ENCODE assay signal across 8 cellular contexts in genomic region chr17:72592242-72592966, GRCh38.
DNase-seq lines count a peak whose midpoint lies in the region; ATAC-seq, FAIRE-seq and TF ChIP-seq lines count a peak whose summit lies in the region.

No MANE protein-coding gene starts in this region.

- no peaks in the 10 kb centered on the region for H3K9me3 ChIP-seq in astrocyte (ENCODE audit: insufficient read depth, low read depth, low read length)
- H3K9me3 ChIP-seq in psoas muscle = no peaks in the 10 kb centered on the region
- no peaks in the 10 kb centered on the region for H3K9me3 ChIP-seq in aorta (ENCODE audit: control insufficient read depth, low read length)

- H3K27me3 Mint-ChIP-seq in astrocyte (ENCODE audit: low read depth, unreplicated experiment) = peaks cover 4% of the 10 kb centered on the region

- H3K27me3 ChIP-seq in astrocyte (ENCODE audit: insufficient read depth, low read length) (no peaks in the 10 kb centered on the region), psoas muscle (ENCODE audit: insufficient read depth in 3 of 3, low read length in 2 of 3) (peaks cover 0 to 59% (median 13%) of the 10 kb centered on the region in 3 donors), aorta (ENCODE audit: control insufficient read depth in 1 of 2, insufficient read depth in 2 of 2, low read length in 1 of 2) (peaks cover 0 to 2% of the 10 kb centered on the region in 2 donors)

- FAIRE-seq in astrocyte (lab: Jason Lieb, UNC) = no peak

- H3K4me1 ChIP-seq in astrocyte (ENCODE audit: insufficient read depth, low read length) = peaks cover 27% of the 10 kb centered on the region
- H3K4me1 ChIP-seq in psoas muscle = peaks cover 11% of the 10 kb centered on the region
- H3K4me1 ChIP-seq in aorta (ENCODE audit: control insufficient read depth in 1 of 2, insufficient read depth in 2 of 2, low read length in 2 of 2) = no peaks in the 10 kb centered on the region

- peak overlapping the region; percentile 87 for H3K27ac Mint-ChIP-seq in astrocyte (ENCODE audit: unreplicated experiment)

- H2AFZ ChIP-seq in astrocyte (ENCODE audit: low read depth, low read length) = peak overlapping the region; percentile 38

- no peaks in the 10 kb centered on the region for H3K36me3 Mint-ChIP-seq in astrocyte (ENCODE audit: low read depth, unreplicated experiment)

- H3K4me2 ChIP-seq in astrocyte (ENCODE audit: low read length) = peak overlapping the region; percentile 86

- peak overlapping the region; percentile 98 for H3K4me3 Mint-ChIP-seq in astrocyte (ENCODE audit: unreplicated experiment)

- peaks cover 49% of the 10 kb centered on the region for H3K79me2 ChIP-seq in astrocyte (ENCODE audit: insufficient read depth, low read length)

- peak overlapping the region; percentile 93 for H3K9ac ChIP-seq in astrocyte (ENCODE audit: low read length)

- ATAC-seq in GM19372 (IDR thresholded peaks at IDR 0.05; ENCODE audit: low read depth, unreplicated experiment) (peak; percentile 66), psoas muscle (peak; percentile 65 to 91 (median 80)), aorta (ENCODE audit: low FRiP score) (peak; percentile 85)

- peaks cover 46% of the 10 kb centered on the region for H4K20me1 ChIP-seq in astrocyte (ENCODE audit: insufficient read depth, low read length)

- intact Hi-C loops in psoas muscle (cut with DNase I) = no loop called here
- intact Hi-C loops in aorta (cut with DNase I) = no loop called here

- H3K36me3 ChIP-seq in astrocyte (ENCODE audit: insufficient read depth, low read length) = no peaks in the 10 kb centered on the region
- H3K36me3 ChIP-seq in psoas muscle (ENCODE audit: insufficient read depth in 1 of 2, low read depth in 1 of 2) = no peaks in the 10 kb centered on the region
- no peaks in the 10 kb centered on the region for H3K36me3 ChIP-seq in aorta (ENCODE audit: control insufficient read depth in 1 of 2, insufficient read depth in 2 of 2, low read length in 1 of 2)

- H3K4me1 Mint-ChIP-seq in astrocyte (ENCODE audit: low read depth, unreplicated experiment) = peaks cover 30% of the 10 kb centered on the region

- no peak for TF ChIP-seq CTCF in C4-2B (conservative IDR thresholded peaks at IDR 0.05)
- no peak for TF ChIP-seq CTCF in astrocyte (IDR thresholded peaks at IDR 0.05; ENCODE audit: insufficient read depth, low read depth, low read length)
- TF ChIP-seq CTCF in psoas muscle (IDR thresholded peaks at IDR 0.05) = no peak

- WGBS in psoas muscle, 3 donors = 0 to 1% (median 1%) methylated on average over 69 to 71 of the region's 71 CpGs
- 1% methylated on average over 71 of the region's 71 CpGs for WGBS in aorta, 2 donors

- H3K27ac ChIP-seq in C4-2B (peak overlapping the region; percentile 20), astrocyte (ENCODE audit: low read depth, low read length) (peak overlapping the region; percentile 84), psoas muscle (no peak overlapping the region), aorta (ENCODE audit: low read depth in 1 of 2, low read length in 2 of 2) (no peak overlapping the region)

- peak; percentile 95 for DNase-seq in HuH-7 (ENCODE audit: low spot score)
- DNase-seq in SK-N-DZ (ENCODE audit: low spot score) = peak; percentile 84
- peak; percentile 62 for DNase-seq in astrocyte (ENCODE audit: low read depth)
- DNase-seq in hepatic stellate cell (ENCODE audit: low spot score) = peak; percentile 93
- DNase-seq in psoas muscle = peak; percentile 32 to 68
- DNase-seq in aorta = peak; percentile 61 to 87

- H3K4me3 ChIP-seq in astrocyte (ENCODE audit: insufficient read depth, low read depth, low read length) (peak overlapping the region; percentile 95), psoas muscle (peak overlapping the region; percentile 62), aorta (ENCODE audit: low read length in 2 of 2) (peak overlapping the region; percentile 13 to 15)

- H3K9me3 Mint-ChIP-seq in astrocyte (ENCODE audit: unreplicated experiment) = no peaks in the 10 kb centered on the region

Comparison
In these comparisons a context has a peak if more than half of its experiments do, and no peak if none do; other contexts are left out.
1. H3K27ac ChIP-seq: peak in C4-2B (single experiment) and astrocyte (single experiment); none in psoas muscle (single experiment) and aorta (0 of 2).
2. H3K4me3 ChIP-seq: peak in every context shown above with its lines; median percentile 95 in astrocyte; 62 in psoas muscle; 14 in aorta.
3. Peak in every context shown above with its lines, with median percentiles within 50 percentile points of each other: ATAC-seq and DNase-seq.